In genomic region chr4:138960175-138960710, GRCh38 we compare ENCODE assay signal across 15 cellular contexts.
"Had no signal": no experiment of that assay in that cellular context is flagged by ENCODE, and none has a peak within 500 bp of the region (broad histone marks: within the 10 kb centered on the region; RNA-seq: fewer than 3 reads in every experiment).

No MANE protein-coding gene starts in this region.

- FAIRE-seq: keratinocyte, pancreas had no signal

- H3K4me1 Mint-ChIP-seq: nephron had no signal

- DNase-seq: dermis blood vessel endothelial cell; esophagus squamous epithelium; foreskin keratinocyte; immature natural killer cell; left ventricle myocardium superior; mesendoderm; naive B cell; pancreas; right cardiac atrium; stimulated activated CD4-positive, alpha-beta T cell treated with anti-CD3 and anti-CD28 coated beads, Interleukin-2, amount 100 ng/mL, for 48 hours; stimulated activated naive CD4-positive, alpha-beta T cell treated with Interleukin-2 at 50 U/mL for 16 hours had no signal

- H3K9me3 ChIP-seq: esophagus squamous epithelium, pancreas had no signal

- H3K4me3 Mint-ChIP-seq: immature natural killer cell, naive B cell, nephron had no signal

- ATAC-seq: foreskin keratinocyte, left ventricle myocardium superior, pancreas, right cardiac atrium had no signal

- H3K4me1 ChIP-seq: esophagus squamous epithelium, foreskin keratinocyte, pancreas had no signal

- H3K4me3 ChIP-seq: esophagus squamous epithelium, pancreas, smooth muscle cell had no signal

- H3K27ac ChIP-seq: esophagus squamous epithelium, foreskin keratinocyte, pancreas had no signal

- H3K27ac Mint-ChIP-seq: nephron, progenitor cell of endocrine pancreas had no signal

- H3K9me3 Mint-ChIP-seq: immature natural killer cell, naive B cell, nephron had no signal

- H3K4me2 ChIP-seq: smooth muscle cell had no signal

- H3K27me3 ChIP-seq: esophagus squamous epithelium, foreskin keratinocyte, pancreas had no signal

- H3K27me3 Mint-ChIP-seq: progenitor cell of endocrine pancreas had no signal

- H3K36me3 Mint-ChIP-seq: naive B cell had no signal

- H3K36me3 ChIP-seq: esophagus squamous epithelium, pancreas had no signal
